In genomic region chr4:8362483-8362882, GRCh38 we compare ENCODE assay signal across 17 cellular contexts.
"Had no signal": no experiment of that assay in that cellular context is flagged by ENCODE, and none has a peak within 500 bp of the region (broad histone marks: within the 10 kb centered on the region; RNA-seq: fewer than 3 reads in every experiment).

No MANE protein-coding gene starts in this region.

- DNase-seq: activated CD4-positive, alpha-beta T cell treated with anti-CD3 and anti-CD28 coated beads for 48 hours; activated CD8-positive, alpha-beta memory T cell treated with anti-CD3 and anti-CD28 coated beads, Interleukin-2, amount 50 U/mL, for 4 hours; activated CD8-positive, alpha-beta T cell treated with anti-CD3 and anti-CD28 coated beads, Interleukin-2, amount 10 ng/mL, durations not matched to agents 7 days and 5 days; activated effector memory CD4-positive, alpha-beta T cell treated with anti-CD3 and anti-CD28 coated beads, Interleukin-2, amount 50 U/mL, for 16 hours; activated naive CD8-positive, alpha-beta T cell treated with anti-CD3 and anti-CD28 coated beads for 36 hours; activated T-cell treated with anti-CD3 and anti-CD28 coated beads, Interleukin-2, amount 50 U/mL, for 48 hours; effector memory CD8-positive, alpha-beta T cell; gastrocnemius medialis; heart right ventricle; right cardiac atrium; T-helper 17 cell; upper lobe of right lung had no signal

- H3K4me3 ChIP-seq: gastrocnemius medialis, heart right ventricle, lung, prostate gland, thoracic aorta, upper lobe of right lung had no signal

- ATAC-seq: activated CD8-positive, alpha-beta T cell treated with anti-CD3 and anti-CD28 coated beads, Interleukin-2, amount 10 ng/mL, durations not matched to agents 7 days and 5 days; effector memory CD8-positive, alpha-beta T cell; gastrocnemius medialis; heart right ventricle; right cardiac atrium; T-helper 17 cell; upper lobe of right lung; WTC11 had no signal

- H3K9me3 ChIP-seq: gastrocnemius medialis, prostate gland, thoracic aorta, upper lobe of right lung had no signal

- H3K27me3 ChIP-seq: gastrocnemius medialis, heart right ventricle, upper lobe of right lung had no signal

- H3K27ac ChIP-seq: epithelial cell of prostate, gastrocnemius medialis, heart right ventricle, prostate gland, upper lobe of right lung had no signal

- H3K4me1 ChIP-seq: gastrocnemius medialis, prostate gland, upper lobe of right lung had no signal
